ENCODE assay signal across 34 cellular contexts in the genomic region with DNA sequence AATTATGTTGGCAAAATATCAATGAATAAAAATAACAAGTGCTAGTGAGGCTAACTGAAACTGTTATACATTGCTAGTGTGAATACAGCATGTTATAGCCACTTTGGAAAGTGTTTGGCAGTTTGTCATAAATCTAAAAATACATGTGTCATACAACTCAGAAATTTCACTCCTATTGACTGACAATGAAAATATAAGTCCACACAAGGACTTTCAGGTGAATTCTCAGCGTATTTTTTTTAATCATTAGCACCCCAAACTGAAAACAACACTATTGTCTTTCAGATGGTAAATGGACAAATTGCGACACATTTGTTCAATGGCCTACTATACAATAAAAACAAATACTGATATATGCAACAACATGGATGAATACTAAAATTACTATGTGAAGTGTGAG.
"Had no signal": no experiment of that assay in that cellular context is flagged by ENCODE, and none has a peak within 500 bp of the region (broad histone marks: within the 10 kb centered on the region; RNA-seq: fewer than 3 reads in every experiment).

No MANE protein-coding gene starts in this region.

- FAIRE-seq: astrocyte, TTC549 had no signal

- H3K36me3 ChIP-seq: adrenal gland, brain microvascular endothelial cell, breast epithelium had no signal

- DNase-seq: activated B cell treated with CpG ODN at 0.5 μM for 24 hours; activated CD4-positive, alpha-beta memory T cell treated with anti-CD3 and anti-CD28 coated beads for 36 hours; activated CD4-positive, alpha-beta T cell treated with anti-CD3 and anti-CD28 coated beads for 4 hours; activated CD4-positive, alpha-beta T cell treated with anti-CD3 and anti-CD28 coated beads, Interleukin-2, amount 10 ng/mL, durations not matched to agents 24 days and 14 days; activated CD4-positive, alpha-beta T cell treated with anti-CD3 and anti-CD28 coated beads, Interleukin-2, amount 50 U/mL, for 1 hour; activated CD4-positive, alpha-beta T cell treated with anti-CD3 and anti-CD28 coated beads, Interleukin-2, amount 50 U/mL, for 4 hours; activated CD4-positive, CD25-positive, alpha-beta regulatory T cell treated with anti-CD3 and anti-CD28 coated beads, Interleukin-2, amount 50 U/mL, for 72 hours; activated CD8-positive, alpha-beta memory T cell treated with anti-CD3 and anti-CD28 coated beads, Interleukin-2, amount 50 U/mL, for 4 hours; activated CD8-positive, alpha-beta T cell treated with anti-CD3 and anti-CD28 coated beads for 36 hours; activated effector memory CD4-positive, alpha-beta T cell treated with anti-CD3 and anti-CD28 coated beads, Interleukin-2, amount 50 U/mL, for 16 hours; activated gamma-delta T cell treated with Interleukin-2 at 50 U/mL for 16 hours; activated naive CD4-positive, alpha-beta T cell; activated naive CD4-positive, alpha-beta T cell treated with anti-CD3 and anti-CD28 coated beads for 36 hours; activated naive CD4-positive, alpha-beta T cell treated with anti-CD3 and anti-CD28 coated beads, Interleukin-2, amount 50 U/mL, for 16 hours; activated naive CD8-positive, alpha-beta T cell treated with anti-CD3 and anti-CD28 coated beads for 36 hours; activated T-cell treated with anti-CD3 and anti-CD28 coated beads for 4 hours; activated T-cell treated with anti-CD3 and anti-CD28 coated beads, Interleukin-2, amount 50 U/mL, for 1 hour; activated T-cell treated with anti-CD3 and anti-CD28 coated beads, Interleukin-2, amount 50 U/mL, for 4 hours; activated T-cell treated with anti-CD3 and anti-CD28 coated beads, Interleukin-2, amount 50 U/mL, for 72 hours; adrenal gland; amniotic stem cell; aorta; body of pancreas; brain microvascular endothelial cell; central memory CD4-positive, alpha-beta T cell; T-helper 1 cell; T-helper 2 cell; T-helper 9 cell had no signal

- H3K4me1 ChIP-seq: adrenal gland, body of pancreas, breast epithelium had no signal

- H3K27ac ChIP-seq: adrenal gland, body of pancreas, brain microvascular endothelial cell, breast epithelium, VCaP had no signal

- H3K4me3 ChIP-seq: adrenal gland, body of pancreas, breast epithelium had no signal

- H3K9me3 ChIP-seq: adrenal gland, body of pancreas, breast epithelium had no signal

- ATAC-seq: activated CD8-positive, alpha-beta T cell treated with anti-CD3 and anti-CD28 coated beads for 36 hours; activated naive CD4-positive, alpha-beta T cell treated with anti-CD3 and anti-CD28 coated beads, Interleukin-2, amount 50 U/mL, for 72 hours; activated T-cell treated with anti-CD3 and anti-CD28 coated beads, Interleukin-2, amount 50 U/mL, for 4 hours; activated T-cell treated with anti-CD3 and anti-CD28 coated beads, Interleukin-2, amount 50 U/mL, for 72 hours; activated T-helper 17 cell treated with anti-CD3 and anti-CD28 coated beads, Interleukin-2, amount 50 U/mL, for 72 hours; body of pancreas had no signal

- H3K27me3 ChIP-seq: adrenal gland, body of pancreas, brain microvascular endothelial cell, breast epithelium had no signal
